Comparison of ENCODE assay signal across 8 cellular contexts in the genomic region with DNA sequence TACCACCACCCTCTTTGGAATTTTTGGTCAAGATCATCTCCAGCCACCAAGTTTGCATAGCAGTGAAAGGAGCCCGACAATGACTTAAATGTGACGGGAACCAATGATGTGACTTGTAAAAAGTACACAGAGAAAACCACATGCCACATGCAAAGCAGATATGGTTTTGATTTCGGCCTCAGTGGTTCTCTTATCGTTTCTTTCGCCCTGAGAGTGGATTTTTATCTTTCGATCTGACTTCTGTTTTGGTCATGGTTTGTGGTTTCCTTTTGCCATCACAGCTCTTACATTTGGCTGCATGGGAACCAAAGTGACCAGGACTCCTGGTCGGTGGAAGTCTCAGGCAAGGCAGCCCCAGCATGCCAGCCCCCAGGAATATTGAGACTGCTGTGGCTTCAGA. TPM values are rescaled to one million over a fixed set of nuclear protein-coding genes. Genes with fewer than 3 reads are reported as not detected.
DNase-seq lines count a peak whose midpoint lies in the region; ATAC-seq and TF ChIP-seq lines count a peak whose summit lies in the region.
"Had no signal": no experiment of that assay in that cellular context is flagged by ENCODE, and none has a peak within 500 bp of the region (broad histone marks: within the 10 kb centered on the region; RNA-seq: fewer than 3 reads in every experiment).

No MANE protein-coding gene starts in this region.

- no peak overlapping the region for H2AFZ ChIP-seq in trophoblast cell (ENCODE audit: insufficient read depth, low read length, poor library complexity)

- H3K4me3 ChIP-seq in trophoblast cell (ENCODE audit: low read depth, low read length), result no peak overlapping the region
- H3K4me3 ChIP-seq: SK-N-MC had no signal

- H3K4ac ChIP-seq in trophoblast cell (ENCODE audit: low read depth, low read length), result peak overlapping the region; percentile 87

- H2BK12ac ChIP-seq in trophoblast cell (ENCODE audit: low read length), result no peak overlapping the region

- CTCF ChIA-PET in HEK293T (lab: Yijun Ruan, JAX), result interaction anchor here (0.7 to 1.1 kb wide), 2 partner anchors 11 to 57 kb away, joined by 3 to 4 read pairs; no protein-coding TSS in a partner anchor

- H3K27me3 ChIP-seq in trophoblast cell (ENCODE audit: insufficient read depth, low read length), result no peaks in the 10 kb centered on the region

- peaks cover 7% of the 10 kb centered on the region for H3K79me1 ChIP-seq in trophoblast cell (ENCODE audit: low read length)

- ATAC-seq in GM18909 (IDR thresholded peaks at IDR 0.05; ENCODE audit: poor library complexity, unreplicated experiment) (peak; percentile 99), HG02642 (IDR thresholded peaks at IDR 0.05; ENCODE audit: poor library complexity, unreplicated experiment) (peak; percentile 93)

- peaks cover 12 to 29% of the 10 kb centered on the region in 2 experiments for H3K4me1 ChIP-seq in trophoblast cell (ENCODE audit: control insufficient read depth in 1 of 2, insufficient read depth in 2 of 2, low read length in 2 of 2)

- H3K14ac ChIP-seq in trophoblast cell (ENCODE audit: low read length), result no peak overlapping the region

- no peak overlapping the region for H2AK5ac ChIP-seq in trophoblast cell (ENCODE audit: low read length)

- no peak overlapping the region for H4K8ac ChIP-seq in trophoblast cell (ENCODE audit: low read depth, low read length)

- no peak overlapping the region for H3K9ac ChIP-seq in trophoblast cell (ENCODE audit: low read length)

- DNase-seq in OCI-M1 (lab: John Stamatoyannopoulos, UW) (peak; percentile 92), trophoblast cell (no peak), cortex of kidney (lab: John Stamatoyannopoulos, UW) (no peak), NCI-H1436 (lab: John Stamatoyannopoulos, UW) (no peak), HEK293T (ENCODE audit: extremely low spot score) (no peak)

- no peak overlapping the region for H4K91ac ChIP-seq in trophoblast cell (ENCODE audit: low read depth, low read length)

- H2BK5ac ChIP-seq in trophoblast cell (ENCODE audit: low read depth, low read length, poor library complexity), result no peak overlapping the region

- no peak overlapping the region for H3K18ac ChIP-seq in trophoblast cell (ENCODE audit: low read length)

- H3K27ac ChIP-seq in trophoblast cell (ENCODE audit: low read depth, low read length), result no peak overlapping the region
- H3K27ac ChIP-seq: SK-N-MC had no signal

- WGBS in trophoblast cell (ENCODE audit: extremely low coverage, insufficient coverage, insufficient read length), result no CpG with 5 or more reads among the region's 7 CpGs

- H3K36me3 ChIP-seq in trophoblast cell (ENCODE audit: control insufficient read depth in 1 of 2, insufficient read depth in 2 of 2, low read length in 2 of 2), result peaks cover 0 to 2% of the 10 kb centered on the region in 2 experiments

- H2BK120ac ChIP-seq in trophoblast cell (ENCODE audit: insufficient read depth, low read length, poor library complexity), result no peak overlapping the region

- H3K4me2 ChIP-seq in trophoblast cell (ENCODE audit: low read length), result no peak overlapping the region

- no peak overlapping the region for H4K12ac ChIP-seq in trophoblast cell (ENCODE audit: low read depth, low read length)

- no peaks in the 10 kb centered on the region for H3K9me3 ChIP-seq in trophoblast cell (ENCODE audit: insufficient read depth, low read depth, low read length)

- H3K23ac ChIP-seq in trophoblast cell (ENCODE audit: low read length), result no peak overlapping the region

- POLR2A ChIA-PET in HEK293T (lab: Yijun Ruan, JAX), result no interaction called here

- H3K79me2 ChIP-seq in trophoblast cell (ENCODE audit: control insufficient read depth, insufficient read depth, low read length, poor library complexity), result peaks cover 11% of the 10 kb centered on the region

TF ChIP-seq in HEK293T, 16 proteins besides CTCF, POLR2A, EP300 and RAD21:
- TF ChIP-seq ELF4 (IDR thresholded peaks at IDR 0.05) (no peak), CTBP1 (IDR thresholded peaks at IDR 0.05; ENCODE audit: borderline replicate concordance) (no peak), SUZ12 (IDR thresholded peaks at IDR 0.05) (no peak), HDGF (IDR thresholded peaks at IDR 0.05; ENCODE audit: borderline replicate concordance) (no peak), L3MBTL2 (conservative IDR thresholded peaks at IDR 0.05) (no peak), FOXM1 (IDR thresholded peaks at IDR 0.05; ENCODE audit: borderline replicate concordance) (no peak), NFRKB (IDR thresholded peaks at IDR 0.05) (no peak), FOXA1 (IDR thresholded peaks at IDR 0.05) (no peak), LEF1 (IDR thresholded peaks at IDR 0.05; ENCODE audit: borderline replicate concordance) (no peak), FOXK2 (IDR thresholded peaks at IDR 0.05) (no peak), ARNT (IDR thresholded peaks at IDR 0.05) (no peak), SP1 (IDR thresholded peaks at IDR 0.05) (no peak), BHLHE40 (IDR thresholded peaks at IDR 0.05; ENCODE audit: borderline replicate concordance) (no peak), ZNF384 (IDR thresholded peaks at IDR 0.05) (no peak)
- TF ChIP-seq, protein P1, sequence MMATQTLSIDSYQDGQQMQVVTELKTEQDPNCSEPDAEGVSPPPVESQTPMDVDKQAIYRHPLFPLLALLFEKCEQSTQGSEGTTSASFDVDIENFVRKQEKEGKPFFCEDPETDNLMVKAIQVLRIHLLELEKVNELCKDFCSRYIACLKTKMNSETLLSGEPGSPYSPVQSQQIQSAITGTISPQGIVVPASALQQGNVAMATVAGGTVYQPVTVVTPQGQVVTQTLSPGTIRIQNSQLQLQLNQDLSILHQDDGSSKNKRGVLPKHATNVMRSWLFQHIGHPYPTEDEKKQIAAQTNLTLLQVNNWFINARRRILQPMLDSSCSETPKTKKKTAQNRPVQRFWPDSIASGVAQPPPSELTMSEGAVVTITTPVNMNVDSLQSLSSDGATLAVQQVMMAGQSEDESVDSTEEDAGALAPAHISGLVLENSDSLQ (IDR thresholded peaks at IDR 0.05), result no peak

RNA-seq across cellular contexts. Expression of a gene that starts 31.5 kb away (rescaled TPM):
- polyA plus RNA-seq in trophoblast cell (2013), result 83.7 and 89.6 TPM in 2 replicates
